16 cellular contexts compared by ENCODE assay signal in genomic region chr6:159473844-159474243, GRCh38.
DNase-seq lines count a peak whose midpoint lies in the region; ATAC-seq and TF ChIP-seq lines count a peak whose summit lies in the region.
"Had no signal": no experiment of that assay in that cellular context is flagged by ENCODE, and none has a peak within 500 bp of the region (broad histone marks: within the 10 kb centered on the region; RNA-seq: fewer than 3 reads in every experiment).

No MANE protein-coding gene starts in this region.

- no peak for ATAC-seq in HG02970 (IDR thresholded peaks at IDR 0.05; ENCODE audit: low FRiP score, unreplicated experiment)
- ATAC-seq: SK-N-SH treated with all-trans-retinoic acid at 6 μM for 48 hours had no signal

- DNase-seq in AG10803 (ENCODE audit: low read depth), result peak; percentile 54
- DNase-seq in NCI-H446 treated with DMSO at 0.1 percent for 48 hours (lab: John Stamatoyannopoulos, UW), result peak; percentile 63
- peak; percentile 52 for DNase-seq in fibroblast of mammary gland (ENCODE audit: low read depth)
- no peak for DNase-seq in OCI-M1 (lab: John Stamatoyannopoulos, UW)
- no peak for DNase-seq in D341Med (ENCODE audit: low spot score)
- no peak for DNase-seq in NCI-H2227 treated with DMSO at 0.1 percent for 48 hours (lab: John Stamatoyannopoulos, UW)
- DNase-seq: CD4-positive, alpha-beta memory T cell; H9; NCI-H1417 treated with DMSO at 0.1 percent for 48 hours; NCI-H187 treated with DMSO at 0.1 percent for 48 hours; NCI-H748 treated with DMSO at 0.1 percent for 48 hours; SIG-M5 had no signal

- no peak for TF ChIP-seq CTCF in AG10803 (conservative IDR thresholded peaks at IDR 0.05; ENCODE audit: low read length)
- no peak for TF ChIP-seq CTCF in fibroblast of mammary gland (conservative IDR thresholded peaks at IDR 0.05; ENCODE audit: control insufficient read depth, insufficient read depth, low read depth, low read length)
- no peak for TF ChIP-seq CTCF in nephron (IDR thresholded peaks at IDR 0.05; ENCODE audit: unreplicated experiment in 3 of 3)

- H3K4me3 ChIP-seq in AG10803 (ENCODE audit: low read length) (no peak overlapping the region), fibroblast of mammary gland (ENCODE audit: control insufficient read depth, low read depth, low read length) (no peak overlapping the region)
- H3K4me3 ChIP-seq: BLaER1 had no signal

- no peak overlapping the region for H3K4me3 Mint-ChIP-seq in nephron
- H3K4me3 Mint-ChIP-seq: CD4-positive, alpha-beta memory T cell; H9 had no signal

- no peaks in the 10 kb centered on the region for H3K27me3 Mint-ChIP-seq in nephron (ENCODE audit: low read depth)

- H3K4me1 Mint-ChIP-seq in nephron, result no peaks in the 10 kb centered on the region
- H3K4me1 Mint-ChIP-seq: CD4-positive, alpha-beta memory T cell; H9 had no signal

- H3K9me3 Mint-ChIP-seq in nephron, result peaks cover 27% of the 10 kb centered on the region

- H3K27ac Mint-ChIP-seq in nephron, result peak overlapping the region in 2 of 3 experiments; percentile 44 to 62
- H3K27ac Mint-ChIP-seq: CD4-positive, alpha-beta memory T cell; H9 had no signal

- H3K36me3 Mint-ChIP-seq in nephron (ENCODE audit: low read depth), result no peaks in the 10 kb centered on the region
- H3K36me3 Mint-ChIP-seq: CD4-positive, alpha-beta memory T cell had no signal

Comparison
In these comparisons a context has a peak if more than half of its experiments do, and no peak if none do; other contexts are left out.
1. DNase-seq: peak in AG10803 (single experiment), NCI-H446 treated with DMSO at 0.1 percent for 48 hours (single experiment) and fibroblast of mammary gland (single experiment); none in OCI-M1 (single experiment), D341Med (single experiment) and NCI-H2227 treated with DMSO at 0.1 percent for 48 hours (single experiment).